1 cellular context compared by ENCODE assay signal in genomic region chr10:72048450-72049124, GRCh38.
A peak's percentile ranks its signal among the peaks of the same experiment; 100 is the strongest.
TF ChIP-seq lines count a peak whose summit lies in the region.

No MANE protein-coding gene starts in this region.

TF ChIP-seq in K562, 482 proteins besides CTCF, POLR2A, EP300 and RAD21 (continued from another document and continues in another):
- 0 out of 4 replicates have a peak, but pooled peaks of 1 of the 2 experiments have one; percentile 66 for TF ChIP-seq MLLT1 (IDR thresholded peaks at IDR 0.05)
- TF ChIP-seq HDAC1 (IDR thresholded peaks at IDR 0.05), result no peak
- TF ChIP-seq MYC (IDR thresholded peaks at IDR 0.05; ENCODE audit: low read depth, low read length), result peak; percentile 64
- TF ChIP-seq MYC (CRISPR knock-in tag; IDR thresholded peaks at IDR 0.05; ENCODE audit: borderline replicate concordance, low read depth), result no peak
- TF ChIP-seq ZNF24 (IDR thresholded peaks at IDR 0.05), result 0 out of 2 replicates have a peak, but pooled peaks have one; percentile 27
- no peak for TF ChIP-seq SMAD2 (IDR thresholded peaks at IDR 0.05; ENCODE audit: low read depth, low read length)
- no peak for TF ChIP-seq PCBP1 (IDR thresholded peaks at IDR 0.05; ENCODE audit: low read depth, low read length, poor library complexity, severe bottlenecking)
- TF ChIP-seq RNF2 (IDR thresholded peaks at IDR 0.05), result peak; percentile 19; the same call in 1 of the 2 replicates
- TF ChIP-seq RCOR1 (IDR thresholded peaks at IDR 0.05; ENCODE audit: borderline replicate concordance in 1 of 2, low read depth in 2 of 2, low read length in 2 of 2), result peak in 1 of 2 experiments; percentile 74; a peak in 1 of 4 replicates
- no peak for TF ChIP-seq MBD1 (CRISPR knock-in tag; IDR thresholded peaks at IDR 0.05)
- peak; percentile 53 for TF ChIP-seq EP400 (IDR thresholded peaks at IDR 0.05)
- no peak for TF ChIP-seq SAFB2 (IDR thresholded peaks at IDR 0.05; ENCODE audit: borderline replicate concordance, low read depth, low read length, severe bottlenecking)
- no peak for TF ChIP-seq ARID3B (CRISPR knock-in tag; IDR thresholded peaks at IDR 0.05; ENCODE audit: borderline replicate concordance)
- TF ChIP-seq NEUROD1 (IDR thresholded peaks at IDR 0.05; ENCODE audit: borderline replicate concordance, low read depth, low read length, partially characterized antibody), result no peak
- TF ChIP-seq TEAD4 (IDR thresholded peaks at IDR 0.05; ENCODE audit: low read length), result peak; percentile 44
- no peak for TF ChIP-seq TEAD4 (CRISPR knock-in tag; IDR thresholded peaks at IDR 0.05; ENCODE audit: borderline replicate concordance)
- TF ChIP-seq ZSCAN32 (CRISPR knock-in tag; IDR thresholded peaks at IDR 0.05), result peak; percentile 87
- no peak for TF ChIP-seq NR0B1 (IDR thresholded peaks at IDR 0.05; ENCODE audit: partially characterized antibody)
- TF ChIP-seq, protein P1, sequence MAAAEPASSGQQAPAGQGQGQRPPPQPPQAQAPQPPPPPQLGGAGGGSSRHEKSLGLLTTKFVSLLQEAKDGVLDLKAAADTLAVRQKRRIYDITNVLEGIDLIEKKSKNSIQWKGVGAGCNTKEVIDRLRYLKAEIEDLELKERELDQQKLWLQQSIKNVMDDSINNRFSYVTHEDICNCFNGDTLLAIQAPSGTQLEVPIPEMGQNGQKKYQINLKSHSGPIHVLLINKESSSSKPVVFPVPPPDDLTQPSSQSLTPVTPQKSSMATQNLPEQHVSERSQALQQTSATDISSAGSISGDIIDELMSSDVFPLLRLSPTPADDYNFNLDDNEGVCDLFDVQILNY (CRISPR knock-in tag; IDR thresholded peaks at IDR 0.05), result 0 out of 2 replicates have a peak, but pooled peaks have one; percentile 37
- no peak for TF ChIP-seq XRCC3 (IDR thresholded peaks at IDR 0.05)
- no peak for TF ChIP-seq PML (IDR thresholded peaks at IDR 0.05; ENCODE audit: low read length)
- TF ChIP-seq CBX1 (IDR thresholded peaks at IDR 0.05; ENCODE audit: low read depth), result peak; percentile 57; the same call in 1 of the 2 replicates
- TF ChIP-seq, protein P2, sequence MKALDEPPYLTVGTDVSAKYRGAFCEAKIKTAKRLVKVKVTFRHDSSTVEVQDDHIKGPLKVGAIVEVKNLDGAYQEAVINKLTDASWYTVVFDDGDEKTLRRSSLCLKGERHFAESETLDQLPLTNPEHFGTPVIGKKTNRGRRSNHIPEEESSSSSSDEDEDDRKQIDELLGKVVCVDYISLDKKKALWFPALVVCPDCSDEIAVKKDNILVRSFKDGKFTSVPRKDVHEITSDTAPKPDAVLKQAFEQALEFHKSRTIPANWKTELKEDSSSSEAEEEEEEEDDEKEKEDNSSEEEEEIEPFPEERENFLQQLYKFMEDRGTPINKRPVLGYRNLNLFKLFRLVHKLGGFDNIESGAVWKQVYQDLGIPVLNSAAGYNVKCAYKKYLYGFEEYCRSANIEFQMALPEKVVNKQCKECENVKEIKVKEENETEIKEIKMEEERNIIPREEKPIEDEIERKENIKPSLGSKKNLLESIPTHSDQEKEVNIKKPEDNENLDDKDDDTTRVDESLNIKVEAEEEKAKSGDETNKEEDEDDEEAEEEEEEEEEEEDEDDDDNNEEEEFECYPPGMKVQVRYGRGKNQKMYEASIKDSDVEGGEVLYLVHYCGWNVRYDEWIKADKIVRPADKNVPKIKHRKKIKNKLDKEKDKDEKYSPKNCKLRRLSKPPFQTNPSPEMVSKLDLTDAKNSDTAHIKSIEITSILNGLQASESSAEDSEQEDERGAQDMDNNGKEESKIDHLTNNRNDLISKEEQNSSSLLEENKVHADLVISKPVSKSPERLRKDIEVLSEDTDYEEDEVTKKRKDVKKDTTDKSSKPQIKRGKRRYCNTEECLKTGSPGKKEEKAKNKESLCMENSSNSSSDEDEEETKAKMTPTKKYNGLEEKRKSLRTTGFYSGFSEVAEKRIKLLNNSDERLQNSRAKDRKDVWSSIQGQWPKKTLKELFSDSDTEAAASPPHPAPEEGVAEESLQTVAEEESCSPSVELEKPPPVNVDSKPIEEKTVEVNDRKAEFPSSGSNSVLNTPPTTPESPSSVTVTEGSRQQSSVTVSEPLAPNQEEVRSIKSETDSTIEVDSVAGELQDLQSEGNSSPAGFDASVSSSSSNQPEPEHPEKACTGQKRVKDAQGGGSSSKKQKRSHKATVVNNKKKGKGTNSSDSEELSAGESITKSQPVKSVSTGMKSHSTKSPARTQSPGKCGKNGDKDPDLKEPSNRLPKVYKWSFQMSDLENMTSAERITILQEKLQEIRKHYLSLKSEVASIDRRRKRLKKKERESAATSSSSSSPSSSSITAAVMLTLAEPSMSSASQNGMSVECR (CRISPR knock-in tag; IDR thresholded peaks at IDR 0.05), result 0 out of 2 replicates have a peak, but pooled peaks have one; percentile 40
- peak; percentile 55; the same call in 1 of the 2 replicates for TF ChIP-seq GABPB1 (CRISPR knock-in tag; IDR thresholded peaks at IDR 0.05)
- TF ChIP-seq, protein P3, sequence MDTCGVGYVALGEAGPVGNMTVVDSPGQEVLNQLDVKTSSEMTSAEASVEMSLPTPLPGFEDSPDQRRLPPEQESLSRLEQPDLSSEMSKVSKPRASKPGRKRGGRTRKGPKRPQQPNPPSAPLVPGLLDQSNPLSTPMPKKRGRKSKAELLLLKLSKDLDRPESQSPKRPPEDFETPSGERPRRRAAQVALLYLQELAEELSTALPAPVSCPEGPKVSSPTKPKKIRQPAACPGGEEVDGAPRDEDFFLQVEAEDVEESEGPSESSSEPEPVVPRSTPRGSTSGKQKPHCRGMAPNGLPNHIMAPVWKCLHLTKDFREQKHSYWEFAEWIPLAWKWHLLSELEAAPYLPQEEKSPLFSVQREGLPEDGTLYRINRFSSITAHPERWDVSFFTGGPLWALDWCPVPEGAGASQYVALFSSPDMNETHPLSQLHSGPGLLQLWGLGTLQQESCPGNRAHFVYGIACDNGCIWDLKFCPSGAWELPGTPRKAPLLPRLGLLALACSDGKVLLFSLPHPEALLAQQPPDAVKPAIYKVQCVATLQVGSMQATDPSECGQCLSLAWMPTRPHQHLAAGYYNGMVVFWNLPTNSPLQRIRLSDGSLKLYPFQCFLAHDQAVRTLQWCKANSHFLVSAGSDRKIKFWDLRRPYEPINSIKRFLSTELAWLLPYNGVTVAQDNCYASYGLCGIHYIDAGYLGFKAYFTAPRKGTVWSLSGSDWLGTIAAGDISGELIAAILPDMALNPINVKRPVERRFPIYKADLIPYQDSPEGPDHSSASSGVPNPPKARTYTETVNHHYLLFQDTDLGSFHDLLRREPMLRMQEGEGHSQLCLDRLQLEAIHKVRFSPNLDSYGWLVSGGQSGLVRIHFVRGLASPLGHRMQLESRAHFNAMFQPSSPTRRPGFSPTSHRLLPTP (IDR thresholded peaks at IDR 0.05; ENCODE audit: borderline replicate concordance, extremely low read depth, insufficient read length), result no peak
- TF ChIP-seq ZFX (CRISPR knock-in tag; IDR thresholded peaks at IDR 0.05), result peak; percentile 34; the same call in 1 of the 2 replicates
- TF ChIP-seq NRF1 (conservative IDR thresholded peaks at IDR 0.05 in 1 of 2, IDR thresholded peaks at IDR 0.05 in 1 of 2), result 0 out of 4 replicates have a peak, but pooled peaks of 1 of the 2 experiments have one; percentile 17
- peak; percentile 60 for TF ChIP-seq ZNF384 (IDR thresholded peaks at IDR 0.05; ENCODE audit: low read depth, low read length)
- 0 out of 2 replicates have a peak, but pooled peaks have one; percentile 28 for TF ChIP-seq MTA3 (IDR thresholded peaks at IDR 0.05; ENCODE audit: borderline replicate concordance)
- no peak for TF ChIP-seq ILF3 (IDR thresholded peaks at IDR 0.05; ENCODE audit: borderline replicate concordance)
- no peak for TF ChIP-seq HSF4 (CRISPR knock-in tag; IDR thresholded peaks at IDR 0.05; ENCODE audit: borderline replicate concordance)
- TF ChIP-seq CBX3 (IDR thresholded peaks at IDR 0.05; ENCODE audit: borderline replicate concordance in 1 of 2, low read length in 2 of 2), result peak in 1 of 2 experiments; percentile 87; a peak in 2 of 3 replicates
- TF ChIP-seq TEAD2 (tag; IDR thresholded peaks at IDR 0.05), result no peak
- TF ChIP-seq MEIS2 (IDR thresholded peaks at IDR 0.05; ENCODE audit: partially characterized antibody), result no peak
- no peak for TF ChIP-seq CREBBP (IDR thresholded peaks at IDR 0.05; ENCODE audit: low read depth, low read length)
- TF ChIP-seq, protein P4, sequence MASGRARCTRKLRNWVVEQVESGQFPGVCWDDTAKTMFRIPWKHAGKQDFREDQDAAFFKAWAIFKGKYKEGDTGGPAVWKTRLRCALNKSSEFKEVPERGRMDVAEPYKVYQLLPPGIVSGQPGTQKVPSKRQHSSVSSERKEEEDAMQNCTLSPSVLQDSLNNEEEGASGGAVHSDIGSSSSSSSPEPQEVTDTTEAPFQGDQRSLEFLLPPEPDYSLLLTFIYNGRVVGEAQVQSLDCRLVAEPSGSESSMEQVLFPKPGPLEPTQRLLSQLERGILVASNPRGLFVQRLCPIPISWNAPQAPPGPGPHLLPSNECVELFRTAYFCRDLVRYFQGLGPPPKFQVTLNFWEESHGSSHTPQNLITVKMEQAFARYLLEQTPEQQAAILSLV (tag; IDR thresholded peaks at IDR 0.05), result no peak
- TF ChIP-seq, protein P5, sequence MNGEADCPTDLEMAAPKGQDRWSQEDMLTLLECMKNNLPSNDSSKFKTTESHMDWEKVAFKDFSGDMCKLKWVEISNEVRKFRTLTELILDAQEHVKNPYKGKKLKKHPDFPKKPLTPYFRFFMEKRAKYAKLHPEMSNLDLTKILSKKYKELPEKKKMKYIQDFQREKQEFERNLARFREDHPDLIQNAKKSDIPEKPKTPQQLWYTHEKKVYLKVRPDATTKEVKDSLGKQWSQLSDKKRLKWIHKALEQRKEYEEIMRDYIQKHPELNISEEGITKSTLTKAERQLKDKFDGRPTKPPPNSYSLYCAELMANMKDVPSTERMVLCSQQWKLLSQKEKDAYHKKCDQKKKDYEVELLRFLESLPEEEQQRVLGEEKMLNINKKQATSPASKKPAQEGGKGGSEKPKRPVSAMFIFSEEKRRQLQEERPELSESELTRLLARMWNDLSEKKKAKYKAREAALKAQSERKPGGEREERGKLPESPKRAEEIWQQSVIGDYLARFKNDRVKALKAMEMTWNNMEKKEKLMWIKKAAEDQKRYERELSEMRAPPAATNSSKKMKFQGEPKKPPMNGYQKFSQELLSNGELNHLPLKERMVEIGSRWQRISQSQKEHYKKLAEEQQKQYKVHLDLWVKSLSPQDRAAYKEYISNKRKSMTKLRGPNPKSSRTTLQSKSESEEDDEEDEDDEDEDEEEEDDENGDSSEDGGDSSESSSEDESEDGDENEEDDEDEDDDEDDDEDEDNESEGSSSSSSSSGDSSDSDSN (IDR thresholded peaks at IDR 0.05; ENCODE audit: borderline replicate concordance in 1 of 2, low read depth in 2 of 2, low read length in 2 of 2), result peak in 1 of 2 experiments; percentile 53; a peak in 1 of 4 replicates
- TF ChIP-seq ZC3H11A (IDR thresholded peaks at IDR 0.05; ENCODE audit: low read depth, low read length), result no peak
- TF ChIP-seq, protein P6, sequence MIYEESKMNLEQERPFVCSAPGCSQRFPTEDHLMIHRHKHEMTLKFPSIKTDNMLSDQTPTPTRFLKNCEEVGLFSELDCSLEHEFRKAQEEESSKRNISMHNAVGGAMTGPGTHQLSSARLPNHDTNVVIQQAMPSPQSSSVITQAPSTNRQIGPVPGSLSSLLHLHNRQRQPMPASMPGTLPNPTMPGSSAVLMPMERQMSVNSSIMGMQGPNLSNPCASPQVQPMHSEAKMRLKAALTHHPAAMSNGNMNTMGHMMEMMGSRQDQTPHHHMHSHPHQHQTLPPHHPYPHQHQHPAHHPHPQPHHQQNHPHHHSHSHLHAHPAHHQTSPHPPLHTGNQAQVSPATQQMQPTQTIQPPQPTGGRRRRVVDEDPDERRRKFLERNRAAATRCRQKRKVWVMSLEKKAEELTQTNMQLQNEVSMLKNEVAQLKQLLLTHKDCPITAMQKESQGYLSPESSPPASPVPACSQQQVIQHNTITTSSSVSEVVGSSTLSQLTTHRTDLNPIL (CRISPR knock-in tag; IDR thresholded peaks at IDR 0.05), result no peak
- no peak for TF ChIP-seq TBL1XR1 (IDR thresholded peaks at IDR 0.05; ENCODE audit: low read length in 2 of 2)
- TF ChIP-seq TGIF2 (CRISPR knock-in tag; IDR thresholded peaks at IDR 0.05), result no peak
- peak; percentile 91 for TF ChIP-seq CEBPB (tag; IDR thresholded peaks at IDR 0.05)
- TF ChIP-seq ZNF766 (CRISPR knock-in tag; conservative IDR thresholded peaks at IDR 0.05), result peak; percentile 67
